13 cellular contexts compared by ENCODE assay signal in genomic region chr19:29842471-29843179, GRCh38. TPM values are rescaled to one million over a fixed set of nuclear protein-coding genes. Genes with fewer than 3 reads are reported as not detected.
A peak's percentile ranks its signal among the peaks of the same experiment; 100 is the strongest.
DNase-seq lines count a peak whose midpoint lies in the region; ATAC-seq and TF ChIP-seq lines count a peak whose summit lies in the region.
"Had no signal": no experiment of that assay in that cellular context is flagged by ENCODE, and none has a peak within 500 bp of the region (broad histone marks: within the 10 kb centered on the region; RNA-seq: fewer than 3 reads in every experiment).

No MANE protein-coding gene starts in this region.

- H3K4me1 Mint-ChIP-seq in activated naive CD8-positive, alpha-beta T cell treated with anti-CD3 and anti-CD28 coated beads, Interleukin-2, amount 50 U/mL, for 24 hours = peaks cover 25% of the 10 kb centered on the region

- H3K79me2 ChIP-seq in hepatocyte = no peaks in the 10 kb centered on the region

- DNase-seq in SIG-M5 treated with dmso at 0.1 percent for 504 hours (lab: John Stamatoyannopoulos, UW; ENCODE audit: unreplicated experiment) (peak; percentile 28), SIG-M5 (lab: John Stamatoyannopoulos, UW) (no peak), NOMO-1 treated with DMSO at 0.1 percent for 48 hours (lab: John Stamatoyannopoulos, UW; ENCODE audit: unreplicated experiment) (peak; percentile 26), hepatocyte (ENCODE audit: low spot score) (no peak), sigmoid colon (peak; percentile 63), testis (no peak)
- no peak for DNase-seq in activated naive CD8-positive, alpha-beta T cell treated with anti-CD3 and anti-CD28 coated beads, Interleukin-2, amount 50 U/mL, for 24 hours
- DNase-seq: NCI-H2081 had no signal

- ATAC-seq in activated naive CD8-positive, alpha-beta T cell treated with anti-CD3 and anti-CD28 coated beads, Interleukin-2, amount 50 U/mL, for 24 hours = no peak
- no peak for ATAC-seq in GM19324 (IDR thresholded peaks at IDR 0.05; ENCODE audit: low FRiP score, unreplicated experiment)

- H3K4me2 ChIP-seq in hepatocyte = peak overlapping the region; percentile 95

- H3K4me3 ChIP-seq in hepatocyte = no peak overlapping the region
- H3K4me3 ChIP-seq in sigmoid colon = peak overlapping the region in 2 of 4 donors; percentile 78 to 86
- peak overlapping the region in 1 of 2 donors; percentile 64 for H3K4me3 ChIP-seq in testis

- no peaks in the 10 kb centered on the region for H3K9me2 ChIP-seq in hepatocyte (replicated peaks; ENCODE audit: insufficient read depth)

- H3K4me1 ChIP-seq in hepatocyte (ENCODE audit: insufficient read depth) = peaks cover 32% of the 10 kb centered on the region
- H3K4me1 ChIP-seq in sigmoid colon = peaks cover 0 to 25% (median 23%) of the 10 kb centered on the region in 4 donors
- H3K4me1 ChIP-seq in testis = peaks cover 15% of the 10 kb centered on the region

- H3K4me3 Mint-ChIP-seq in activated naive CD8-positive, alpha-beta T cell treated with anti-CD3 and anti-CD28 coated beads, Interleukin-2, amount 50 U/mL, for 24 hours = no peak overlapping the region
- H3K4me3 Mint-ChIP-seq: activated naive CD8-positive, alpha-beta T cell treated with anti-CD3 and anti-CD28 coated beads, Interleukin-2, amount 10 ng/mL, durations not matched to agents 7 days and 5 days; memory B cell had no signal

- H3K27ac Mint-ChIP-seq in activated naive CD8-positive, alpha-beta T cell treated with anti-CD3 and anti-CD28 coated beads, Interleukin-2, amount 50 U/mL, for 24 hours = no peak overlapping the region
- H3K27ac Mint-ChIP-seq: activated naive CD8-positive, alpha-beta T cell treated with anti-CD3 and anti-CD28 coated beads, Interleukin-2, amount 10 ng/mL, durations not matched to agents 7 days and 5 days; memory B cell had no signal

- H3K9me3 ChIP-seq in hepatocyte (ENCODE audit: low read depth) = no peaks in the 10 kb centered on the region
- H3K9me3 ChIP-seq in sigmoid colon = no peaks in the 10 kb centered on the region
- H3K9me3 ChIP-seq in testis = no peaks in the 10 kb centered on the region
- H3K9me3 ChIP-seq: thyroid gland had no signal

- H3K36me3 ChIP-seq in hepatocyte (replicated peaks; ENCODE audit: insufficient read depth, low read depth) (no peaks in the 10 kb centered on the region), sigmoid colon (no peaks in the 10 kb centered on the region), testis (ENCODE audit: low read depth, missing control alignments) (no peaks in the 10 kb centered on the region)
- H3K36me3 ChIP-seq: thyroid gland had no signal

- H2AFZ ChIP-seq in hepatocyte = peak overlapping the region; percentile 10

- no peak for TF ChIP-seq EP300 in sigmoid colon (IDR thresholded peaks at IDR 0.05)

- TF ChIP-seq POLR2A in sigmoid colon (IDR thresholded peaks at IDR 0.05) = no peak
- no peak for TF ChIP-seq POLR2A in testis (IDR thresholded peaks at IDR 0.05)

- H3K27me3 Mint-ChIP-seq in activated naive CD8-positive, alpha-beta T cell treated with anti-CD3 and anti-CD28 coated beads, Interleukin-2, amount 50 U/mL, for 24 hours = peaks cover 4% of the 10 kb centered on the region
- H3K27me3 Mint-ChIP-seq: activated naive CD8-positive, alpha-beta T cell treated with anti-CD3 and anti-CD28 coated beads, Interleukin-2, amount 10 ng/mL, durations not matched to agents 7 days and 5 days had no signal

- H4K20me1 ChIP-seq in hepatocyte (ENCODE audit: insufficient read depth, poor library complexity, severe bottlenecking) = no peaks in the 10 kb centered on the region

- intact Hi-C loops in sigmoid colon (cut with DNase I) (loop anchor here (10.0 kb wide), 1 partner anchor 238 kb away; the partner anchor contains the start of gene POP4), testis (cut with DNase I; ENCODE audit: low total_unique reads) (no loop called here)

- TF ChIP-seq CTCF in hepatocyte (IDR thresholded peaks at IDR 0.05; ENCODE audit: poor library complexity) = no peak
- TF ChIP-seq CTCF in sigmoid colon (IDR thresholded peaks at IDR 0.05) = no peak
- TF ChIP-seq CTCF in testis (IDR thresholded peaks at IDR 0.05) = no peak

- 81% methylated on average over 11 of the region's 11 CpGs for WGBS in hepatocyte (ENCODE audit: low lambda C conversion rate, missing lambda C conversion rate)
- WGBS in sigmoid colon, 2 donors = 81 to 84% methylated on average over 11 of the region's 11 CpGs
- 74 to 75% methylated on average over 11 of the region's 11 CpGs for WGBS in testis, 2 donors

- no peaks in the 10 kb centered on the region for H3K9me3 Mint-ChIP-seq in activated naive CD8-positive, alpha-beta T cell treated with anti-CD3 and anti-CD28 coated beads, Interleukin-2, amount 50 U/mL, for 24 hours
- H3K9me3 Mint-ChIP-seq: activated naive CD8-positive, alpha-beta T cell treated with anti-CD3 and anti-CD28 coated beads, Interleukin-2, amount 10 ng/mL, durations not matched to agents 7 days and 5 days; memory B cell had no signal

- H3K27ac ChIP-seq in hepatocyte = peak overlapping the region; percentile 57
- peak overlapping the region in 3 of 4 donors; percentile 20 to 93 (median 91) for H3K27ac ChIP-seq in sigmoid colon
- H3K27ac ChIP-seq in testis = no peak overlapping the region
- H3K27ac ChIP-seq: coronary artery had no signal

- H3K27me3 ChIP-seq in hepatocyte = no peaks in the 10 kb centered on the region
- no peaks in the 10 kb centered on the region for H3K27me3 ChIP-seq in sigmoid colon
- no peaks in the 10 kb centered on the region for H3K27me3 ChIP-seq in testis
- H3K27me3 ChIP-seq: thyroid gland had no signal

- H3K36me3 Mint-ChIP-seq in activated naive CD8-positive, alpha-beta T cell treated with anti-CD3 and anti-CD28 coated beads, Interleukin-2, amount 50 U/mL, for 24 hours (ENCODE audit: low read depth) = no peaks in the 10 kb centered on the region
- H3K36me3 Mint-ChIP-seq: activated naive CD8-positive, alpha-beta T cell treated with anti-CD3 and anti-CD28 coated beads, Interleukin-2, amount 10 ng/mL, durations not matched to agents 7 days and 5 days; memory B cell had no signal

RNA-seq across cellular contexts. Expression of gene CCNE1, which starts 30.8 kb away (rescaled TPM):
- 17.6 and 19.9 TPM in 2 replicates for total RNA-seq in hepatocyte
- 24.6 and 25.1 TPM in 2 replicates for polyA plus RNA-seq in hepatocyte
- total RNA-seq in sigmoid colon = 10 to 100 TPM in 1 of 4 donors, 1 to 10 TPM in 3; 2.3 to 13.8 (median 3.6) TPM
- 1 to 10 TPM; 2.4 to 7.9 (median 4.4) TPM for polyA plus RNA-seq in sigmoid colon
- total RNA-seq in testis = 10 to 100 TPM; 16.3 to 17.6 TPM
- polyA plus RNA-seq in testis (ENCODE audit: insufficient read depth, low read depth, low replicate concordance) = 32.2 TPM

Comparison
In these comparisons a context has a peak if more than half of its experiments do, and no peak if none do; other contexts are left out.
1. DNase-seq: peak in SIG-M5 treated with dmso at 0.1 percent for 504 hours (single experiment), NOMO-1 treated with DMSO at 0.1 percent for 48 hours (single experiment) and sigmoid colon (single experiment); none in SIG-M5 (single experiment), hepatocyte (single experiment), activated naive CD8-positive, alpha-beta T cell treated with anti-CD3 and anti-CD28 coated beads, Interleukin-2, amount 50 U/mL, for 24 hours (single experiment) and testis (single experiment).
2. H3K27ac ChIP-seq: peak in hepatocyte (single experiment) and sigmoid colon (3 of 4); none in testis (0 of 2).